Comparison of ENCODE assay signal across 9 cellular contexts in the genomic region with DNA sequence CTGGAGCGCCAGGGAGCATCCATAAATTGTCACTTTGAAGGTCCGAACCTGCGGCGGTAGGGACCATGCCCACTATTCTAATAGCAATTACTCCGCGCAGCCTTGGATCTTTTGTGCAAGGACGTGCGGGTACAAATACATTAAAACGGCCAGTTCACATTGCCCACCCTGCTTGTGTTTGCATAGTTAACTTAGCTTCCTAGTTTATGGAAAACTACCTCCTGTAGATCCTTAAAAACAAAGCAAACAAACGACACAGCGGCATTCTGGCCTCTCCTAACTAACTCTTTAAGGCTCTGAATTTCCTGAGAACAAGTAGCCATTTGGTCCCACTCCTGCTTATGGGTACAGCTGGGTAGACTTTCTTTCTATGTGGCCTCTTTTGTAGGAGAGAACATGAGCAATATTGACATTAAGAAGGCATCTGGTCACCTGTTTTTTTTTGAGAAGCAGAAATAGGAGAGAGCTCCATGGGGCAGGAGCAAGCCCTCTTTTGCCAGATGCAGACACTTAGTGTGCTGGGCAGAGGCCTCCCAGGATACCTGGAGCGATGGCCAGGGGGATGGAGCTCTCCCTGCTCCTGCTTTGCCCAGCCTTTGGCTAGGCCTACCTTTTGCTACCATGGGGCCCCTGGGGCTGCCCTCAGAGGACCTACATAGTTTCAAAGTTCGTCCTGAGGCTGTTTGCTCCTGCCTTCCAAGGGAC. TPM values are rescaled to one million over a fixed set of nuclear protein-coding genes. Genes with fewer than 3 reads are reported as not detected.
DNase-seq lines count a peak whose midpoint lies in the region; ATAC-seq, FAIRE-seq and TF ChIP-seq lines count a peak whose summit lies in the region.
"Had no signal": no experiment of that assay in that cellular context is flagged by ENCODE, and none has a peak within 500 bp of the region (broad histone marks: within the 10 kb centered on the region; RNA-seq: fewer than 3 reads in every experiment).

No MANE protein-coding gene starts in this region.

- no peak overlapping the region for H3K27ac Mint-ChIP-seq in nephron

- H3K27ac ChIP-seq in HUES6 (ENCODE audit: low read depth, low read length) (peak overlapping the region; percentile 61), body of pancreas (peak overlapping the region; percentile 71 to 82 (median 80))
- H3K27ac ChIP-seq: prostate gland, SK-N-MC had no signal

- H3K9me3 ChIP-seq in HUES6 (ENCODE audit: control insufficient read depth, insufficient read depth, low read depth, low read length) (no peaks in the 10 kb centered on the region), body of pancreas (no peaks in the 10 kb centered on the region)
- H3K9me3 ChIP-seq: prostate gland had no signal

- H3K9ac ChIP-seq in HUES6 (ENCODE audit: low read length): peak overlapping the region; percentile 82

- TF ChIP-seq POLR2A in body of pancreas (IDR thresholded peaks at IDR 0.05) (no peak), GM12891 (IDR thresholded peaks at IDR 0.05; ENCODE audit: low read depth, low read length) (no peak)

- H3K36me3 Mint-ChIP-seq in nephron (ENCODE audit: low read depth): no peaks in the 10 kb centered on the region

- no peaks in the 10 kb centered on the region for H3K9me3 Mint-ChIP-seq in nephron

- peak overlapping the region; percentile 79 to 82 (median 80) for H3K4me3 Mint-ChIP-seq in nephron

- no peak for FAIRE-seq in GM12891 (lab: Jason Lieb, UNC)

- ATAC-seq in body of pancreas: no peak
- ATAC-seq in HG03342 (IDR thresholded peaks at IDR 0.05; ENCODE audit: unreplicated experiment): no peak

- intact Hi-C loops in body of pancreas (cut with DNase I): loop anchor here (5.0 kb wide), 1 partner anchor 43 kb away; no protein-coding TSS in a partner anchor

- H3K4me3 ChIP-seq in HUES6 (ENCODE audit: low read depth, low read length) (peak overlapping the region; percentile 43), body of pancreas (no peak overlapping the region)
- H3K4me3 ChIP-seq: SK-N-MC had no signal

- peak; percentile 41 for DNase-seq in DMS53 treated with DMSO at 0.1 percent for 48 hours (lab: John Stamatoyannopoulos, UW; ENCODE audit: unreplicated experiment)
- DNase-seq in body of pancreas: no peak
- DNase-seq in GM12891 (ENCODE audit: insufficient read length, low spot score): no peak
- no peak for DNase-seq in NCI-H2081 (lab: John Stamatoyannopoulos, UW)

- peaks cover 36% of the 10 kb centered on the region for H3K4me1 Mint-ChIP-seq in nephron

- H3K36me3 ChIP-seq in HUES6 (ENCODE audit: control insufficient read depth, insufficient read depth, low read length): peaks cover 9% of the 10 kb centered on the region
- no peaks in the 10 kb centered on the region for H3K36me3 ChIP-seq in body of pancreas (replicated peaks in 1 of 2; ENCODE audit: insufficient read depth in 1 of 2, low read depth in 2 of 2)
- H3K36me3 ChIP-seq: prostate gland had no signal

- TF ChIP-seq CTCF in body of pancreas (IDR thresholded peaks at IDR 0.05) (no peak), nephron (IDR thresholded peaks at IDR 0.05; ENCODE audit: unreplicated experiment in 3 of 3) (no peak)

- peaks cover 61% of the 10 kb centered on the region for H3K27me3 ChIP-seq in HUES6 (ENCODE audit: control insufficient read depth, insufficient read depth, low read length)
- H3K27me3 ChIP-seq in body of pancreas: no peaks in the 10 kb centered on the region

- peaks cover 54% of the 10 kb centered on the region for H3K27me3 Mint-ChIP-seq in nephron (ENCODE audit: low read depth)

- 34 to 35% methylated on average over 13 of the region's 13 CpGs for WGBS in body of pancreas, 2 donors

- H3K4me1 ChIP-seq in HUES6 (ENCODE audit: control insufficient read depth, insufficient read depth, low read length): peaks cover 32% of the 10 kb centered on the region
- H3K4me1 ChIP-seq in body of pancreas: peaks cover 46% of the 10 kb centered on the region

TF ChIP-seq in GM12891, 5 proteins besides CTCF, POLR2A, EP300 and RAD21:
- TF ChIP-seq PAX5 (IDR thresholded peaks at IDR 0.05; ENCODE audit: insufficient read depth, low read length, severe bottlenecking) (no peak), POLR2AphosphoS5 (IDR thresholded peaks at IDR 0.05; ENCODE audit: low read depth, low read length) (no peak), TAF1 (IDR thresholded peaks at IDR 0.05; ENCODE audit: low read depth, low read length) (no peak), SPI1 (IDR thresholded peaks at IDR 0.05; ENCODE audit: low read depth, low read length) (no peak), POU2F2 (IDR thresholded peaks at IDR 0.05; ENCODE audit: low read depth, low read length) (no peak)

RNA-seq across cellular contexts. Expression of a gene that starts 2.1 kb away (rescaled TPM):
- total RNA-seq in body of pancreas: 10 to 100 TPM in 1 of 2 donors, 1 to 10 TPM in 1; 9.9 to 35.0 TPM
- polyA plus RNA-seq in GM12891 (2012; ENCODE audit: low read depth, missing spikeins): 12.0 TPM
